ENCODE assay signal across 21 cellular contexts in genomic region chr9:10925896-10926295, GRCh38.
DNase-seq lines count a peak whose midpoint lies in the region; ATAC-seq, FAIRE-seq and TF ChIP-seq lines count a peak whose summit lies in the region.
"Had no signal": no experiment of that assay in that cellular context is flagged by ENCODE, and none has a peak within 500 bp of the region (broad histone marks: within the 10 kb centered on the region; RNA-seq: fewer than 3 reads in every experiment).

No MANE protein-coding gene starts in this region.

- H3K4me3 ChIP-seq in HepG2 (replicated peaks in 1 of 3; ENCODE audit: insufficient read depth in 1 of 3, low read depth in 2 of 3, low read length in 3 of 3) (no peak overlapping the region), right lobe of liver (no peak overlapping the region), K562 (no peak overlapping the region)
- H3K4me3 ChIP-seq: BLaER1 had no signal

- no peaks in the 10 kb centered on the region for H3K4me1 Mint-ChIP-seq in CD14-positive monocyte

- BruUV-seq in HepG2 (replicated peaks; lab: Mats Ljungman, UMichigan) = no TSS peak
- no TSS peak for BruUV-seq in K562 (replicated peaks; lab: Mats Ljungman, UMichigan)

- no peak for TF ChIP-seq RAD21 in HepG2 (CRISPR knock-in tag; IDR thresholded peaks at IDR 0.05)
- TF ChIP-seq RAD21 in K562 (CRISPR knock-in tag; conservative IDR thresholded peaks at IDR 0.05 in 1 of 2, IDR thresholded peaks at IDR 0.05 in 1 of 2) = no peak

- POLR2A ChIA-PET in HepG2 (lab: Yijun Ruan, JAX) (no interaction called here), K562 (lab: Yijun Ruan, JAX) (no interaction called here)

- peaks cover 0 to 1% (median 0%) of the 10 kb centered on the region in 7 donors for H3K9me3 Mint-ChIP-seq in CD14-positive monocyte

- no peak for TF ChIP-seq EP300 in HepG2 (IDR thresholded peaks at IDR 0.05; ENCODE audit: low read depth in 2 of 2, low read length in 2 of 2)
- TF ChIP-seq EP300 in HepG2 (CRISPR knock-in tag; IDR thresholded peaks at IDR 0.05; ENCODE audit: borderline replicate concordance) = no peak
- no peak for TF ChIP-seq EP300 in K562 (IDR thresholded peaks at IDR 0.05; ENCODE audit: low read length)

- no peaks in the 10 kb centered on the region for H3K9me1 ChIP-seq in K562 (ENCODE audit: control insufficient read depth, insufficient read depth, low read length)

- peaks cover 0 to 2% (median 1%) of the 10 kb centered on the region in 3 donors for H3K27me3 Mint-ChIP-seq in CD14-positive monocyte (ENCODE audit: low read depth in 3 of 3)
- H3K27me3 Mint-ChIP-seq: CD4-positive, alpha-beta T cell had no signal

- H3K9me3 ChIP-seq in HepG2 (ENCODE audit: low read length) (peaks cover 76% of the 10 kb centered on the region), right lobe of liver (no peaks in the 10 kb centered on the region), K562 (replicated peaks; ENCODE audit: control insufficient read depth, insufficient read depth, low read depth, low read length) (no peaks in the 10 kb centered on the region)
- H3K9me3 ChIP-seq: BE2C, BLaER1, Caco-2 had no signal

- H3K27me3 ChIP-seq in HepG2 (ENCODE audit: control insufficient read depth in 1 of 2, insufficient read depth in 2 of 2, low read length in 2 of 2) (no peaks in the 10 kb centered on the region), right lobe of liver (no peaks in the 10 kb centered on the region), K562 (ENCODE audit: control insufficient read depth in 2 of 2, insufficient read depth in 2 of 2, low read length in 2 of 2) (no peaks in the 10 kb centered on the region)
- H3K27me3 ChIP-seq: BE2C, BLaER1 had no signal

- TF ChIP-seq CTCF in HepG2 (CRISPR knock-in tag; IDR thresholded peaks at IDR 0.05) (no peak), right lobe of liver (IDR thresholded peaks at IDR 0.05) (no peak), K562 (IDR thresholded peaks at IDR 0.05 in 2 of 3, conservative IDR thresholded peaks at IDR 0.05 in 1 of 3; ENCODE audit: insufficient read depth in 2 of 3, low read depth in 1 of 3, low read length in 3 of 3) (no peak), CD14-positive monocyte (IDR thresholded peaks at IDR 0.05) (no peak)

- H3K9ac ChIP-seq in HepG2 (ENCODE audit: insufficient read depth, low read depth, low read length) (no peak overlapping the region), K562 (ENCODE audit: insufficient read depth in 1 of 2, low read depth in 2 of 2, low read length in 2 of 2) (no peak overlapping the region)
- H3K9ac ChIP-seq: BLaER1 had no signal

- CTCF ChIA-PET in HepG2 (lab: Yijun Ruan, JAX; ENCODE audit: low intra/inter-chr PET ratio, low total read pairs) = no interaction called here
- CTCF ChIA-PET in K562 (lab: Yijun Ruan, JAX; ENCODE audit: low intra/inter-chr PET ratio) = no interaction called here

- TF ChIP-seq POLR2A in HepG2 (IDR thresholded peaks at IDR 0.05; ENCODE audit: insufficient read depth in 1 of 2, low read depth in 2 of 2, low read length in 2 of 2) = no peak
- no peak for TF ChIP-seq POLR2A in right lobe of liver (IDR thresholded peaks at IDR 0.05)
- TF ChIP-seq POLR2A in K562 (conservative IDR thresholded peaks at IDR 0.05) = no peak

- H3K36me3 ChIP-seq in HepG2 (replicated peaks in 1 of 2; ENCODE audit: control insufficient read depth in 1 of 2, insufficient read depth in 2 of 2, low read length in 2 of 2) (no peaks in the 10 kb centered on the region), right lobe of liver (no peaks in the 10 kb centered on the region), K562 (ENCODE audit: control insufficient read depth, insufficient read depth, low read length) (no peaks in the 10 kb centered on the region)
- H3K36me3 ChIP-seq: BE2C, BLaER1 had no signal

- no peak overlapping the region for H3K4me2 ChIP-seq in HepG2 (ENCODE audit: low read depth, low read length)
- no peak overlapping the region for H3K4me2 ChIP-seq in K562 (ENCODE audit: insufficient read depth, low read length)
- H3K4me2 ChIP-seq: BLaER1 had no signal

- intact Hi-C loops in HepG2 (cut with micrococcal nuclease; ENCODE audit: unreplicated experiment) = no loop called here
- intact Hi-C loops in right lobe of liver (cut with DNase I) = no loop called here
- intact Hi-C loops in K562 (cut with micrococcal nuclease) = no loop called here
- intact Hi-C loops in CD14-positive monocyte (cut with micrococcal nuclease) = no loop called here
- intact Hi-C loops in posterior cingulate gyrus (cut with DNase I) = no loop called here

- no peaks in the 10 kb centered on the region for H3K36me3 Mint-ChIP-seq in CD14-positive monocyte
- H3K36me3 Mint-ChIP-seq: CD8-positive, alpha-beta T cell had no signal

- H3K4me3 Mint-ChIP-seq in CD14-positive monocyte = no peak overlapping the region
- H3K4me3 Mint-ChIP-seq: CD4-positive, alpha-beta T cell; CD8-positive, alpha-beta T cell had no signal

- no peaks in the 10 kb centered on the region for H4K20me1 ChIP-seq in HepG2 (ENCODE audit: insufficient read depth, low read length)
- H4K20me1 ChIP-seq in K562 (replicated peaks; ENCODE audit: control insufficient read depth, insufficient read depth, low read length) = no peaks in the 10 kb centered on the region
- H4K20me1 ChIP-seq: BLaER1 had no signal

- H2AFZ ChIP-seq in HepG2 (ENCODE audit: low read length) (no peak overlapping the region), K562 (ENCODE audit: low read depth, low read length) (no peak overlapping the region)

- H3K79me2 ChIP-seq in HepG2 (ENCODE audit: insufficient read depth, low read length) (no peaks in the 10 kb centered on the region), K562 (ENCODE audit: control insufficient read depth, insufficient read depth, low read length) (no peaks in the 10 kb centered on the region)

- WGBS in HepG2 (ENCODE audit: low lambda C conversion rate) = 2% methylated on average over 4 of the region's 4 CpGs
- WGBS in right lobe of liver (ENCODE audit: insufficient coverage, low coverage, low lambda C conversion rate, missing lambda C conversion rate) = 55% methylated on average over 4 of the region's 4 CpGs
- WGBS in K562 (ENCODE audit: insufficient coverage, low coverage, missing lambda C conversion rate) = 0% methylated on average over 4 of the region's 4 CpGs

- H3K27ac Mint-ChIP-seq in CD14-positive monocyte = no peak overlapping the region
- H3K27ac Mint-ChIP-seq: CD4-positive, alpha-beta T cell; CD8-positive, alpha-beta T cell had no signal

- DNase-seq in HepG2 (ENCODE audit: low spot score) (no peak), right lobe of liver (no peak), K562 (ENCODE audit: extremely low read depth in 1 of 4, low spot score in 3 of 4) (no peak), CD14-positive monocyte (ENCODE audit: low spot score) (no peak), posterior cingulate gyrus (no peak)
- DNase-seq: 8988T; ACHN; BE2C; C1 segment of cervical spinal cord; Caco-2; Calu3; CD4-positive, alpha-beta T cell; CD8-positive, alpha-beta T cell; DMS79 treated with DMSO at 0.1 percent for 48 hours; GF-D8 had no signal

- in situ Hi-C loops in HepG2 (cut with HindIII; ENCODE audit: extremely low pct_ligation_motif_present, low pct_unique_long_range_greater_than_20kb) (no loop called here), K562 (cut with MboI) (no loop called here)

- FAIRE-seq in HepG2 (lab: Jason Lieb, UNC) (no peak), K562 (lab: Jason Lieb, UNC) (no peak)
- FAIRE-seq: A204.1, D721Med, G401.6, GM12892, GM18507 had no signal

- ATAC-seq in HepG2 = no peak
- no peak for ATAC-seq in right lobe of liver
- no peak for ATAC-seq in K562
- ATAC-seq: CD8-positive, alpha-beta T cell had no signal

- H3K4me1 ChIP-seq in HepG2 (ENCODE audit: insufficient read depth, low read length) = no peaks in the 10 kb centered on the region
- no peaks in the 10 kb centered on the region for H3K4me1 ChIP-seq in right lobe of liver
- no peaks in the 10 kb centered on the region for H3K4me1 ChIP-seq in K562 (replicated peaks in 1 of 2; ENCODE audit: control insufficient read depth in 2 of 2, insufficient read depth in 2 of 2, low read length in 2 of 2)
- H3K4me1 ChIP-seq: BE2C, BLaER1, Caco-2 had no signal

- H3K27ac ChIP-seq in HepG2 (ENCODE audit: extremely low read length, insufficient read depth, low read length) (no peak overlapping the region), right lobe of liver (no peak overlapping the region), K562 (ENCODE audit: extremely low read depth, low read depth, low read length) (no peak overlapping the region)
- H3K27ac ChIP-seq: BLaER1 had no signal

TF ChIP-seq in HepG2, 621 proteins besides CTCF, POLR2A, EP300 and RAD21:
- TF ChIP-seq CCAR2 (optimal IDR thresholded peaks at IDR 0.05; ENCODE audit: low read depth, low read length) (no peak), ZFP36L1 (CRISPR knock-in tag; IDR thresholded peaks at IDR 0.05) (no peak), RAD51 (IDR thresholded peaks at IDR 0.05; ENCODE audit: borderline replicate concordance) (peak; percentile 73), ZNF549 (CRISPR knock-in tag; IDR thresholded peaks at IDR 0.05) (no peak), CC2D1A (CRISPR knock-in tag; IDR thresholded peaks at IDR 0.05) (no peak)

TF ChIP-seq in K562, 482 proteins besides CTCF, POLR2A, EP300 and RAD21:
- peak; percentile 67 for TF ChIP-seq TFE3 (CRISPR knock-in tag; IDR thresholded peaks at IDR 0.05)
- no peak for TF ChIP-seq SPI1 (IDR thresholded peaks at IDR 0.05; ENCODE audit: borderline replicate concordance, low read depth, low read length)

Comparison
In these comparisons a context has a peak if more than half of its experiments do, and no peak if none do; other contexts are left out.
1. Of the 241 proteins assayed by ChIP-seq in both HepG2 and K562: peak only in HepG2: RAD51; only in K562: TFE3; in both: none; in neither: 239.